Comparison of ENCODE assay signal across 1 cellular context in genomic region chr17:75697651-75698291, GRCh38.
A peak's percentile ranks its signal among the peaks of the same experiment; 100 is the strongest.
TF ChIP-seq lines count a peak whose summit lies in the region.

No MANE protein-coding gene starts in this region.

TF ChIP-seq in endothelial cell of umbilical vein, 7 proteins besides CTCF, POLR2A, EP300 and RAD21:
- TF ChIP-seq EZH2 (IDR thresholded peaks at IDR 0.05; ENCODE audit: borderline replicate concordance, low read depth, low read length, severe bottlenecking) (no peak), GATA2 (IDR thresholded peaks at IDR 0.05; ENCODE audit: insufficient read depth, insufficient read length, low read depth, low read length) (no peak), MAX (IDR thresholded peaks at IDR 0.05; ENCODE audit: insufficient read depth, insufficient read length) (no peak), JUN (IDR thresholded peaks at IDR 0.05; ENCODE audit: borderline replicate concordance, insufficient read depth, insufficient read length, low read depth) (no peak), POLR2AphosphoS5 (IDR thresholded peaks at IDR 0.05; ENCODE audit: insufficient read depth, low read depth, low read length) (peak; percentile 17)
